Comparison of ENCODE assay signal across 1 cellular context in the genomic region with DNA sequence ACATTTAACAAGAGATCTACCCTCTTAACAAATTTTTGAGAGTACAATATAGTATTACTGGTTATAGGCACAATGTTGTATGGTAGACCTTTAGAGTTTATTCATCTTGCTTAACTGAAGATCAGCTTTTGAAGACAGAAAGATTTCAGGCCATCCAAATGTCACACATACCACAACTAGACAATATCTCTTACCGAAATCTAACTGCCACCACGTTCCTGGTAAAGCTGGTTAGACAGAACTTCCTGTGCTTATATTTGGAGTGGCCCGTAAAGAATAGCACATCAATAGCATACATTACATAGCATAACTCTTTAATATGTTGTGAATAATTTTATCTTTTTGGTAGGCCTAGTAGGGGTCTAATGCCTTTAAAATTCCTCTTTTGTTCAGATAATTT.
TF ChIP-seq lines count a peak whose summit lies in the region.

No MANE protein-coding gene starts in this region.

TF ChIP-seq in K562, 482 proteins besides CTCF, POLR2A, EP300 and RAD21 (continued from another document):
- TF ChIP-seq, protein P1, sequence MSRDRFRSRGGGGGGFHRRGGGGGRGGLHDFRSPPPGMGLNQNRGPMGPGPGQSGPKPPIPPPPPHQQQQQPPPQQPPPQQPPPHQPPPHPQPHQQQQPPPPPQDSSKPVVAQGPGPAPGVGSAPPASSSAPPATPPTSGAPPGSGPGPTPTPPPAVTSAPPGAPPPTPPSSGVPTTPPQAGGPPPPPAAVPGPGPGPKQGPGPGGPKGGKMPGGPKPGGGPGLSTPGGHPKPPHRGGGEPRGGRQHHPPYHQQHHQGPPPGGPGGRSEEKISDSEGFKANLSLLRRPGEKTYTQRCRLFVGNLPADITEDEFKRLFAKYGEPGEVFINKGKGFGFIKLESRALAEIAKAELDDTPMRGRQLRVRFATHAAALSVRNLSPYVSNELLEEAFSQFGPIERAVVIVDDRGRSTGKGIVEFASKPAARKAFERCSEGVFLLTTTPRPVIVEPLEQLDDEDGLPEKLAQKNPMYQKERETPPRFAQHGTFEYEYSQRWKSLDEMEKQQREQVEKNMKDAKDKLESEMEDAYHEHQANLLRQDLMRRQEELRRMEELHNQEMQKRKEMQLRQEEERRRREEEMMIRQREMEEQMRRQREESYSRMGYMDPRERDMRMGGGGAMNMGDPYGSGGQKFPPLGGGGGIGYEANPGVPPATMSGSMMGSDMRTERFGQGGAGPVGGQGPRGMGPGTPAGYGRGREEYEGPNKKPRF (IDR thresholded peaks at IDR 0.05; ENCODE audit: low read depth, low read length) = no peak
TF ChIP-seq in K562: peak in this region for 1.
